Comparison of ENCODE assay signal across 13 cellular contexts in genomic region chr2:72938455-72938854, GRCh38. TPM values are rescaled to one million over a fixed set of nuclear protein-coding genes. Genes with fewer than 3 reads are reported as not detected.
A peak's percentile ranks its signal among the peaks of the same experiment; 100 is the strongest.
DNase-seq lines count a peak whose midpoint lies in the region; TF ChIP-seq lines count a peak whose summit lies in the region.
"Had no signal": no experiment of that assay in that cellular context is flagged by ENCODE, and none has a peak within 500 bp of the region (broad histone marks: within the 10 kb centered on the region; RNA-seq: fewer than 3 reads in every experiment).

No MANE protein-coding gene starts in this region.

- intact Hi-C loops in transverse colon (cut with DNase I; ENCODE audit: low total_unique reads) (no loop called here), spleen (cut with DNase I; ENCODE audit: low total_unique reads) (no loop called here)

- H3K4me3 ChIP-seq in brain microvascular endothelial cell (ENCODE audit: low read depth, low read length), result no peak overlapping the region
- H3K4me3 ChIP-seq in transverse colon, result no peak overlapping the region
- H3K4me3 ChIP-seq in spleen, result no peak overlapping the region
- H3K4me3 ChIP-seq: A549, HAP-1 had no signal

- H3K4me1 ChIP-seq in transverse colon (peaks cover 0 to 6% (median 3%) of the 10 kb centered on the region in 4 donors), spleen (no peaks in the 10 kb centered on the region)
- H3K4me1 ChIP-seq: A549, BE2C, HAP-1 had no signal

- H3K36me3 ChIP-seq in brain microvascular endothelial cell (replicated peaks) (no peaks in the 10 kb centered on the region), transverse colon (no peaks in the 10 kb centered on the region), spleen (peaks cover 0 to 36% (median 0%) of the 10 kb centered on the region in 6 donors)
- H3K36me3 ChIP-seq: BE2C, HAP-1 had no signal

- H3K27me3 ChIP-seq in brain microvascular endothelial cell (replicated peaks), result peaks cover 25% of the 10 kb centered on the region
- no peaks in the 10 kb centered on the region for H3K27me3 ChIP-seq in transverse colon
- peaks cover 0 to 8% (median 0%) of the 10 kb centered on the region in 7 donors for H3K27me3 ChIP-seq in spleen (replicated peaks in 1 of 7)
- H3K27me3 ChIP-seq: BE2C had no signal

- no peak for TF ChIP-seq POLR2A in transverse colon (IDR thresholded peaks at IDR 0.05)
- no peak for TF ChIP-seq POLR2A in spleen (IDR thresholded peaks at IDR 0.05)

- TF ChIP-seq CTCF in brain microvascular endothelial cell (IDR thresholded peaks at IDR 0.05; ENCODE audit: low read depth, low read length, missing control alignments) (peak; percentile 6), transverse colon (IDR thresholded peaks at IDR 0.05) (no peak), spleen (IDR thresholded peaks at IDR 0.05 in 8 of 11, conservative IDR thresholded peaks at IDR 0.05 in 3 of 11) (no peak)

- DNase-seq in NCI-H82 (lab: John Stamatoyannopoulos, UW) (peak; percentile 31), NCI-H82 treated with DMSO at 0.1 percent for 48 hours (lab: John Stamatoyannopoulos, UW; ENCODE audit: unreplicated experiment) (no peak), NCI-H69 (lab: John Stamatoyannopoulos, UW) (peak; percentile 5), brain microvascular endothelial cell (no peak), transverse colon (no peak), spleen (no peak)
- DNase-seq: BE2C; Caco-2; CD8-positive, alpha-beta memory T cell had no signal

- H3K27ac ChIP-seq in brain microvascular endothelial cell (no peak overlapping the region), transverse colon (no peak overlapping the region), spleen (no peak overlapping the region)
- H3K27ac ChIP-seq: A549, HL-60 had no signal

- 50 to 90% methylated on average over 2 to 5 of the region's 5 CpGs for WGBS in transverse colon (ENCODE audit: low coverage in 1 of 2), 2 donors
- 50 to 76% (median 67%) methylated on average over 3 to 5 of the region's 5 CpGs for WGBS in spleen, 5 donors

- in situ Hi-C loops in brain microvascular endothelial cell (cut with HindIII; ENCODE audit: low pct_ligation_motif_present, low sequenced_read_pairs) (no loop called here), transverse colon (cut with MboI; ENCODE audit: low pct_ligation_motif_present in 1 of 4, low pct_unique_long_range_greater_than_20kb in 1 of 4, low sequenced_read_pairs in 3 of 4) (no loop called here)

- no peaks in the 10 kb centered on the region for H3K9me3 ChIP-seq in transverse colon
- no peaks in the 10 kb centered on the region for H3K9me3 ChIP-seq in spleen
- H3K9me3 ChIP-seq: A549, BE2C, Caco-2, HAP-1 had no signal

- no peak for TF ChIP-seq EP300 in transverse colon (IDR thresholded peaks at IDR 0.05; ENCODE audit: low read depth)

RNA-seq across cellular contexts. Expression of gene EMX1, which starts 21.1 kb away (rescaled TPM):
- total RNA-seq in transverse colon (1 to 10 TPM in 3 of 4 donors, not detected in 1; 1.5 to 2.9 (median 2.7) TPM), spleen (not detected)
- not detected for polyA plus RNA-seq in spleen
- polyA plus RNA-seq: AG04450; CD8-positive, alpha-beta memory T cell had no signal

RNA-seq across cellular contexts. Expression of gene SPR, which starts 51.2 kb away (rescaled TPM):
- total RNA-seq in transverse colon, result 100 to 1,000 TPM in 1 of 4 donors, 10 to 100 TPM in 3; 83.8 to 431 (median 98.0) TPM
- 10 to 100 TPM in 3 of 7 donors, 1 to 10 TPM in 4; 8.4 to 22.6 (median 9.6) TPM for total RNA-seq in spleen
- polyA plus RNA-seq in spleen, result 10 to 100 TPM in 2 of 3 donors, 1 to 10 TPM in 1; 3.9 to 12.1 (median 10.0) TPM

Comparison
In these comparisons a context has a peak if more than half of its experiments do, and no peak if none do; other contexts are left out.
1. DNase-seq: peak in NCI-H82 (single experiment) and NCI-H69 (single experiment); none in NCI-H82 treated with DMSO at 0.1 percent for 48 hours (single experiment), brain microvascular endothelial cell (single experiment), transverse colon (single experiment) and spleen (single experiment).